11 cellular contexts compared by ENCODE assay signal in the genomic region with DNA sequence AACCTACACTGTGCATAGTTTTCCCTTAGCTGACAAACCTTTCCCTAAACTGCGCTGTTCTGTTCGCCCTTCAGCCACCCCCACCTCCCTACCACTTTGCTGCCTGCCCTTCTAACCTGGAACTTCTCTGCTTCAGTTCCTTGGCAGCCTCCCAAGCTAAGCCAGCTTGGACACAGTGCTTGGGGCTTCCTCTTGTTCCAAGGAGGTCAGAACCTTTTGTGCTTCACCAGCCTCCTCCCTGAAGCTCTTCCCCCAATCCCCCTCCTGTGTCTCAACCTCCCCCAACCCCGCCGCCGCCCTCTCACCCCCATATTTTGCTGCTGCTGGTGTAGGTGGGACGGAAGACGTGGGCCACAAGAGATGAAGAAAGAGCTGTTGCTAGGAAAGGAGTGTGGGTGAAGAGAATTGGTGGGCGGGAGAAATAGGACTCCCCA. TPM values are rescaled to one million over a fixed set of nuclear protein-coding genes. Genes with fewer than 3 reads are reported as not detected.
A peak's percentile ranks its signal among the peaks of the same experiment; 100 is the strongest.
DNase-seq lines count a peak whose midpoint lies in the region; ATAC-seq, FAIRE-seq and TF ChIP-seq lines count a peak whose summit lies in the region.
"Had no signal": no experiment of that assay in that cellular context is flagged by ENCODE, and none has a peak within 500 bp of the region (broad histone marks: within the 10 kb centered on the region; RNA-seq: fewer than 3 reads in every experiment).

No MANE protein-coding gene starts in this region.

- peaks cover 3 to 6% of the 10 kb centered on the region in 2 experiments; a peak in 2 of 5 replicates for H3K4me1 ChIP-seq in K562 (replicated peaks in 1 of 2; ENCODE audit: control insufficient read depth in 2 of 2, insufficient read depth in 2 of 2, low read length in 2 of 2)

- no TSS peak for BruUV-seq in K562 (replicated peaks; lab: Mats Ljungman, UMichigan)

- no peaks in the 10 kb centered on the region for H3K27me3 Mint-ChIP-seq in activated CD4-positive, alpha-beta T cell treated with anti-CD3 and anti-CD28 coated beads for 36 hours

- H3K36me3 ChIP-seq in K562 (ENCODE audit: control insufficient read depth, insufficient read depth, low read length), result no peaks in the 10 kb centered on the region

- intact Hi-C loops in activated CD4-positive, alpha-beta T cell treated with anti-CD3 and anti-CD28 coated beads for 36 hours (cut with DNase I, micrococcal nuclease), result no loop called here
- intact Hi-C loops in K562 (cut with micrococcal nuclease), result no loop called here

- DNase-seq in activated CD4-positive, alpha-beta T cell treated with anti-CD3 and anti-CD28 coated beads for 36 hours, result peak; percentile 25
- DNase-seq in activated CD4-positive, alpha-beta T cell treated with anti-CD3 and anti-CD28 coated beads, Interleukin-2, amount 50 U/mL, for 1 hour, result no peak
- DNase-seq in K562 (ENCODE audit: extremely low read depth in 1 of 4, low spot score in 3 of 4), result peak in 1 of 4 experiments; percentile 40
- no peak for DNase-seq in stimulated activated naive CD8-positive, alpha-beta T cell treated with anti-CD3 and anti-CD28 coated beads, Interleukin-15, Interleukin-2, amounts not matched to agents 100 U/mL and 50 U/mL, for 24 hours
- no peak for DNase-seq in SK-N-DZ (ENCODE audit: low spot score)
- DNase-seq: islet precursor cell, NCI-H510A treated with DMSO at 0.1 percent for 48 hours had no signal

- no peak for TF ChIP-seq CTCF in K562 (IDR thresholded peaks at IDR 0.05 in 2 of 3, conservative IDR thresholded peaks at IDR 0.05 in 1 of 3; ENCODE audit: insufficient read depth in 2 of 3, low read depth in 1 of 3, low read length in 3 of 3)

- ATAC-seq in activated CD4-positive, alpha-beta T cell treated with anti-CD3 and anti-CD28 coated beads for 36 hours, result peak; percentile 39
- ATAC-seq in K562 (peak; percentile 51), GM18870 (IDR thresholded peaks at IDR 0.05; ENCODE audit: unreplicated experiment) (no peak), HG03039 (IDR thresholded peaks at IDR 0.05; ENCODE audit: unreplicated experiment) (no peak)
- peak; percentile 14 for ATAC-seq in stimulated activated naive CD8-positive, alpha-beta T cell treated with anti-CD3 and anti-CD28 coated beads, Interleukin-15, Interleukin-2, amounts not matched to agents 100 U/mL and 50 U/mL, for 24 hours

- H3K27ac ChIP-seq in K562 (ENCODE audit: extremely low read depth, low read depth, low read length), result no peak overlapping the region
- peak overlapping the region; percentile 27 for H3K27ac ChIP-seq in layer of hippocampus (ENCODE audit: low read depth, low read length)

- H3K79me2 ChIP-seq in K562 (ENCODE audit: control insufficient read depth, insufficient read depth, low read length), result no peaks in the 10 kb centered on the region

- FAIRE-seq in K562 (lab: Jason Lieb, UNC), result peak; percentile 70

- no peak overlapping the region for H3K4me3 ChIP-seq in K562

- no peaks in the 10 kb centered on the region for H3K36me3 Mint-ChIP-seq in activated CD4-positive, alpha-beta T cell treated with anti-CD3 and anti-CD28 coated beads for 36 hours (ENCODE audit: low read depth)

- CTCF ChIA-PET in activated CD4-positive, alpha-beta T cell treated with anti-CD3 and anti-CD28 coated beads for 36 hours (lab: Charles Lee), result interaction anchor here (0.6 to 2.0 kb wide), 3 partner anchors 9 to 286 kb away, joined by 3 to 8 read pairs (median 5); no protein-coding TSS in a partner anchor
- CTCF ChIA-PET in K562 (lab: Yijun Ruan, JAX; ENCODE audit: low intra/inter-chr PET ratio), result no interaction called here

- H3K9me3 ChIP-seq in K562 (replicated peaks; ENCODE audit: control insufficient read depth, insufficient read depth, low read depth, low read length), result no peaks in the 10 kb centered on the region

- peak overlapping the region in 1 of 2 experiments; percentile 43; a peak in 1 of 4 replicates for H3K9ac ChIP-seq in K562 (ENCODE audit: insufficient read depth in 1 of 2, low read depth in 2 of 2, low read length in 2 of 2)

- peaks cover 20% of the 10 kb centered on the region for H3K4me1 Mint-ChIP-seq in activated CD4-positive, alpha-beta T cell treated with anti-CD3 and anti-CD28 coated beads for 36 hours
- H3K4me1 Mint-ChIP-seq: central memory CD8-positive, alpha-beta T cell had no signal

- POLR2A ChIA-PET in activated CD4-positive, alpha-beta T cell treated with anti-CD3 and anti-CD28 coated beads for 36 hours (lab: Charles Lee), result no interaction called here
- POLR2A ChIA-PET in K562 (lab: Yijun Ruan, JAX), result interaction anchor here (0.6 to 1.4 kb wide), 3 partner anchors 9 to 182 kb away, joined by 3 read pairs; no protein-coding TSS in a partner anchor

- no peaks in the 10 kb centered on the region for H3K9me1 ChIP-seq in K562 (ENCODE audit: control insufficient read depth, insufficient read depth, low read length)

- H3K27ac Mint-ChIP-seq in activated CD4-positive, alpha-beta T cell treated with anti-CD3 and anti-CD28 coated beads for 36 hours, result peak overlapping the region; percentile 2

- peak overlapping the region; percentile 75 for H2AFZ ChIP-seq in K562 (ENCODE audit: low read depth, low read length)

- H3K27me3 ChIP-seq in K562 (ENCODE audit: control insufficient read depth in 2 of 2, insufficient read depth in 2 of 2, low read length in 2 of 2) (no peaks in the 10 kb centered on the region; a peak in 1 of 5 replicates), layer of hippocampus (ENCODE audit: control insufficient read depth, insufficient read depth, low read length) (no peaks in the 10 kb centered on the region)

- H4K20me1 ChIP-seq in K562 (replicated peaks; ENCODE audit: control insufficient read depth, insufficient read depth, low read length), result no peaks in the 10 kb centered on the region

- H3K4me3 Mint-ChIP-seq in activated CD4-positive, alpha-beta T cell treated with anti-CD3 and anti-CD28 coated beads for 36 hours, result peak overlapping the region; percentile 11
- H3K4me3 Mint-ChIP-seq: central memory CD8-positive, alpha-beta T cell had no signal

- TF ChIP-seq EP300 in K562 (IDR thresholded peaks at IDR 0.05; ENCODE audit: low read length), result no peak

- TF ChIP-seq POLR2A in K562 (conservative IDR thresholded peaks at IDR 0.05), result no peak

- peak overlapping the region; percentile 41; the same call in 1 of the 2 replicates for H3K4me2 ChIP-seq in K562 (ENCODE audit: insufficient read depth, low read length)

- in situ Hi-C loops in K562 (cut with MboI), result no loop called here

- H3K9me3 Mint-ChIP-seq in activated CD4-positive, alpha-beta T cell treated with anti-CD3 and anti-CD28 coated beads for 36 hours (ENCODE audit: low read depth), result no peaks in the 10 kb centered on the region
- H3K9me3 Mint-ChIP-seq: central memory CD8-positive, alpha-beta T cell had no signal

- no peak for TF ChIP-seq RAD21 in K562 (CRISPR knock-in tag; conservative IDR thresholded peaks at IDR 0.05 in 1 of 2, IDR thresholded peaks at IDR 0.05 in 1 of 2)

- 32% methylated on average over 8 of the region's 8 CpGs for WGBS in K562 (ENCODE audit: insufficient coverage, low coverage, missing lambda C conversion rate)

TF ChIP-seq in K562, 482 proteins besides CTCF, POLR2A, EP300 and RAD21 (continues in another document):
- no peak for TF ChIP-seq ZNF174 (CRISPR knock-in tag; IDR thresholded peaks at IDR 0.05)
- TF ChIP-seq NFIC (IDR thresholded peaks at IDR 0.05), result peak; percentile 23
- TF ChIP-seq EGR1 (conservative IDR thresholded peaks at IDR 0.05), result peak; percentile 79
- no peak for TF ChIP-seq BCLAF1 (IDR thresholded peaks at IDR 0.05; ENCODE audit: borderline replicate concordance in 1 of 2, control insufficient read depth in 1 of 2, low read depth in 2 of 2, low read length in 1 of 2)
- TF ChIP-seq GATA2 (CRISPR knock-in tag; IDR thresholded peaks at IDR 0.05), result no peak

RNA-seq across cellular contexts. Expression of gene RIC8B, which starts 8.1 kb away (rescaled TPM):
- total RNA-seq in activated CD4-positive, alpha-beta T cell treated with anti-CD3 and anti-CD28 coated beads for 36 hours, result 10 to 100 TPM; 10.7 to 11.3 TPM
- total RNA-seq in K562 (2011; cell fraction: chromatin; rRNA removed; ENCODE audit: low replicate concordance), result 9.0 and 16.7 TPM in 2 replicates
- 3.0 and 3.9 TPM in 2 replicates for total RNA-seq in K562 (2011; cell fraction: nucleolus; rRNA removed)
- 6.3 and 11.9 TPM in 2 replicates for total RNA-seq in K562 (2011; cell fraction: nucleoplasm; rRNA removed)
- total RNA-seq in K562 (2014; rRNA removed) (2.2 and 2.9 TPM in 2 replicates), K562 (2014; rRNA removed; fragmentation: Illumina TruSeq; extraction: Trizol) (5.6 and 5.9 TPM in 2 replicates), K562 (2015; rRNA removed; fragmentation: Illumina TruSeq; extraction: Trizol) (6.4 and 7.2 TPM in 2 replicates), K562 (2021) (6.0 and 6.7 TPM in 2 replicates)
- polyA plus RNA-seq in K562 (2011; rRNA removed) (6.1 and 8.1 TPM in 2 replicates), K562 (2014; fragmentation: Illumina TruSeq; extraction: Trizol) (4.8 and 4.9 TPM in 2 replicates), K562 (2014; fragmentation: Nextera tagmentation; extraction: Ambion mirVana) (1 to 10 TPM in 1 of 2 experiments, under 1 TPM in 1; 0.92 to 1.6 TPM), K562 (2014; rRNA removed) (3.2 and 3.7 TPM in 2 replicates)
- polyA plus RNA-seq in K562 (2011; cell fraction: cytosol; rRNA removed), result 2.1 and 3.3 TPM in 2 replicates
- polyA plus RNA-seq in K562 (2011; cell fraction: nucleus; rRNA removed), result 7.4 and 10.2 TPM in 2 replicates
- polyA plus RNA-seq in K562 (2012), result 5.0 and 5.8 TPM in 2 replicates
- polyA minus RNA-seq in K562 (2011; rRNA and poly(A)+ RNA removed), result 17.3 and 20.0 TPM in 2 replicates
- polyA minus RNA-seq in K562 (2011; cell fraction: cytosol; rRNA and poly(A)+ RNA removed), result 2.3 and 6.4 TPM in 2 replicates
- 7.8 and 13.4 TPM in 2 replicates for polyA minus RNA-seq in K562 (2011; cell fraction: nucleus; rRNA and poly(A)+ RNA removed)
- 10.5 and 17.1 TPM in 2 replicates for polyA plus RNA-seq in SK-N-DZ (2014; cell fraction: cytosol; rRNA removed)
- 21.4 and 21.7 TPM in 2 replicates for polyA plus RNA-seq in SK-N-DZ (2014; cell fraction: nucleus; rRNA removed)

Comparison
In these comparisons a context has a peak if more than half of its experiments do, and no peak if none do; other contexts are left out.
1. ATAC-seq: peak in activated CD4-positive, alpha-beta T cell treated with anti-CD3 and anti-CD28 coated beads for 36 hours (single experiment), K562 (single experiment) and stimulated activated naive CD8-positive, alpha-beta T cell treated with anti-CD3 and anti-CD28 coated beads, Interleukin-15, Interleukin-2, amounts not matched to agents 100 U/mL and 50 U/mL, for 24 hours (single experiment); none in GM18870 (single experiment) and HG03039 (single experiment).